9 cellular contexts compared by ENCODE assay signal in the genomic region with DNA sequence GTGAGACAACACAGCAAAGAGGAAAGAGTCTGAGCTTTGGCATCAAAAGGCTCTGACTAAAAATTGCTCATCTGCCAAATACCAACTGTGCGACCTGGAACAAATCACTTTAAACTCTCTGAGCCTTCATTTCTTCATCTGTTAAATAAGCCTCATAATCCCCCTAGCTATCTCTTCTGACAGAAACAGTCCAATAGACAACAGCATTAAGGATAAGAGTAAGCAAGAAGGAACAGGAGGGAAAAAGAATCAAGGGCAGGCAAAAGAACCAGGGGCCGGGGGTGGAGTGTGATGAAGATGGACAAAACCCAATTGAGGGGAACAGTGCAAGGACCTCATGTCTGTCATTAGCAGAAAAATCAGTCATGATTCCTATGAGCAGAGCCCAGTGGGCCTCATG.
"Had no signal": no experiment of that assay in that cellular context is flagged by ENCODE, and none has a peak within 500 bp of the region (broad histone marks: within the 10 kb centered on the region; RNA-seq: fewer than 3 reads in every experiment).

No MANE protein-coding gene starts in this region.

- H3K9ac ChIP-seq: GM23248 had no signal

- H3K4me1 ChIP-seq: HAP-1 had no signal

- H3K36me3 ChIP-seq: HAP-1 had no signal

- H3K27ac ChIP-seq: GM23248, HL-60 had no signal

- DNase-seq: GM23248, GOT3, H7, HFFc6, KG1 had no signal

- H3K9me3 ChIP-seq: HAP-1 had no signal

- H2AFZ ChIP-seq: GM23248 had no signal

- ATAC-seq: HCT116, HepG2 had no signal

- H3K4me3 ChIP-seq: GM23248, HAP-1 had no signal
